ENCODE assay signal across 10 cellular contexts in the genomic region with DNA sequence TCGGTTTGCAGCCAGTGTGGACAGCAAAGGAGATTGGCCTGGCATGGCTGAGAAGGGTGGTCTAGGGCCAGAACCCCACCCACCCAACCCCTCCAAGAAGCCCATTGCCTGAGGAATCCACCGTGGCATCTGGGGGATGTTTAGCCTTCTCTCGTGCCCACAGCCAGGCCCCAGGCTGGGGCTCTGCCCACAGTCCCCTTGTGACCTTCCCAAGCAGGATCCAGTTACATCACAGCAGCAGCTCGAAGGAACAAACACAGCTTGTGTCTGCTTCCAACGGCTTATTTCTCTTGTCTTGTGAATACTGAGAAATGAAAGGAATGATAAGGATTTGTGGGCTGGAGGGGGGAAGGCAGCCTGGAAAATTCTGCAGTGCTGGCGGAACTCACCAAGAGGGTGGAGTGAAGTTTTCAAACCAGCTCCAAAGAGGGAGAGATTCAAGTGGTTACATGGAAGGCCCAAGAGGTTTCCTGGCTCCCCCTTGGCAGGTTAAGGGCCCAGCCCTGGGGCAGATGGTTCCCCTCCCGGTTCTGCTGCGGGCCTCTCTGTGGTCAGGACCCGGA.
DNase-seq lines count a peak whose midpoint lies in the region; ATAC-seq and TF ChIP-seq lines count a peak whose summit lies in the region.
"Had no signal": no experiment of that assay in that cellular context is flagged by ENCODE, and none has a peak within 500 bp of the region (broad histone marks: within the 10 kb centered on the region; RNA-seq: fewer than 3 reads in every experiment).

No MANE protein-coding gene starts in this region.

- no peak for TF ChIP-seq CTCF in vagina (IDR thresholded peaks at IDR 0.05)

- DNase-seq in SKM-1 treated with dmso at 0.1 percent for 144 hours (lab: John Stamatoyannopoulos, UW; ENCODE audit: unreplicated experiment) (peak; percentile 5), SKM-1 (lab: John Stamatoyannopoulos, UW; ENCODE audit: unreplicated experiment) (no peak), epidermal melanocyte (ENCODE audit: insufficient read length, low spot score) (peak; percentile 97), vagina (ENCODE audit: extremely low spot score in 2 of 2) (no peak), activated gamma-delta T cell treated with Interleukin-2 at 50 U/mL for 16 hours (no peak)
- DNase-seq in activated CD4-positive, alpha-beta T cell treated with anti-CD3 and anti-CD28 coated beads for 48 hours: no peak
- DNase-seq: effector CD4-positive, alpha-beta T cell had no signal

- H3K27ac ChIP-seq in muscle layer of colon (ENCODE audit: low read depth, low read length): peak overlapping the region; percentile 82
- peak overlapping the region; percentile 87 for H3K27ac ChIP-seq in vagina
- H3K27ac ChIP-seq: C4-2B had no signal

- H3K9me3 ChIP-seq in muscle layer of colon (ENCODE audit: low read length) (no peaks in the 10 kb centered on the region), vagina (no peaks in the 10 kb centered on the region)

- H3K36me3 ChIP-seq in muscle layer of colon (ENCODE audit: insufficient read depth, low read length): no peaks in the 10 kb centered on the region
- H3K36me3 ChIP-seq in vagina: no peaks in the 10 kb centered on the region

- intact Hi-C loops in vagina (cut with DNase I): loop anchor here (5.0 kb wide), 1 partner anchor 36 kb away; no protein-coding TSS in a partner anchor

- no peak for ATAC-seq in GM19023 (IDR thresholded peaks at IDR 0.05; ENCODE audit: unreplicated experiment)

- H3K4me1 ChIP-seq in muscle layer of colon (ENCODE audit: insufficient read depth, low read length): peaks cover 22% of the 10 kb centered on the region
- H3K4me1 ChIP-seq in vagina: peaks cover 31% of the 10 kb centered on the region

- H3K9ac ChIP-seq in muscle layer of colon (ENCODE audit: low read length): peak overlapping the region; percentile 50

- H3K27me3 ChIP-seq in muscle layer of colon (ENCODE audit: control insufficient read depth in 1 of 2, insufficient read depth in 2 of 2, low read length in 2 of 2) (no peaks in the 10 kb centered on the region), vagina (no peaks in the 10 kb centered on the region)

- no peak overlapping the region for H3K4me3 ChIP-seq in muscle layer of colon (ENCODE audit: low read depth in 1 of 2, low read length in 2 of 2)
- no peak overlapping the region for H3K4me3 ChIP-seq in vagina

- TF ChIP-seq POLR2A in vagina (IDR thresholded peaks at IDR 0.05): no peak

Comparison
In these comparisons a context has a peak if more than half of its experiments do, and no peak if none do; other contexts are left out.
1. DNase-seq: peak in SKM-1 treated with dmso at 0.1 percent for 144 hours (single experiment) and epidermal melanocyte (single experiment); none in SKM-1 (single experiment), vagina (0 of 2), activated gamma-delta T cell treated with Interleukin-2 at 50 U/mL for 16 hours (single experiment) and activated CD4-positive, alpha-beta T cell treated with anti-CD3 and anti-CD28 coated beads for 48 hours (single experiment).